Comparison of ENCODE assay signal across 8 cellular contexts in the genomic region with DNA sequence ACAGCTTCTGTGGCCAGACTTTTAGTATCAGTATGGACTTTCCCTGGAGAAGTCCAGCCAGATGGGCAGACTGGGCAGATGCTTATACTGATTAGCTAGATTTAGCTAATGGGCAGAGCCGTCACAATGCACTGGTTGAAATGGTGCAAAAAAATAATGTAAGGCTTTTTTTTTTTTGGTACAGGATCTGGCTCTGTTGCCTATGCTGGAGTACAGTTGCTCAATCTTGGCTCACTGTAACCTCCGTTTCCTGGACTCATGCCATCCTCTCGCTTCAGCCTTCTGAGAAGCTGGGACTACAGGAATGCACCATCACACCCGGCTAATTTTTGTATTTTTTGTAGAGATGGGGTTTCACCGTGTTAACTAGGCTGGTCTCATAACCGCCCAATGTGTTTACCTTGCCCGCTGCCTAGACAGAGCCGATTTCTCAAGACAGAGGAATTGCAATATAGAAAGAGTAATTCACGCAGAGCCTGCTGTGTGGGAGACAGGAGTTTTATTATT. TPM values are rescaled to one million over a fixed set of nuclear protein-coding genes. Genes with fewer than 3 reads are reported as not detected.
A peak's percentile ranks its signal among the peaks of the same experiment; 100 is the strongest.
DNase-seq lines count a peak whose midpoint lies in the region; ATAC-seq and TF ChIP-seq lines count a peak whose summit lies in the region.

No MANE protein-coding gene starts in this region.

- H2BK5ac ChIP-seq in H9 (ENCODE audit: insufficient read length, low read length) = no peak overlapping the region

- TF ChIP-seq CTCF in H9 (conservative IDR thresholded peaks at IDR 0.05) = no peak

- H3K18ac ChIP-seq in H9 (ENCODE audit: insufficient read length, low read depth, low read length) = no peak overlapping the region

- no peak overlapping the region for H4K91ac ChIP-seq in H9 (ENCODE audit: insufficient read length, low read depth, low read length)

- no peaks in the 10 kb centered on the region; the same call in 1 of the 2 replicates for H3K4me1 ChIP-seq in H9 (ENCODE audit: insufficient read depth, low read length)
- peaks cover 4 to 21% (median 11%) of the 10 kb centered on the region in 3 donors for H3K4me1 ChIP-seq in skeletal muscle tissue (ENCODE audit: control insufficient read depth in 3 of 3, insufficient read depth in 3 of 3, low read length in 3 of 3)

- no peak overlapping the region for H3T11ph ChIP-seq in H9 (ENCODE audit: low read length)

- H4K5ac ChIP-seq in H9 (ENCODE audit: insufficient read length, low read depth, low read length) = no peak overlapping the region

- WGBS in H9 (ENCODE audit: extremely low coverage, insufficient read length, low lambda C conversion rate) = no CpG with 5 or more reads among the region's 9 CpGs

- no peak overlapping the region for H3K9ac ChIP-seq in H9 (ENCODE audit: extremely low read depth, insufficient read length, low read length)
- peak overlapping the region in 1 of 3 donors; percentile 1 for H3K9ac ChIP-seq in skeletal muscle tissue (ENCODE audit: low read depth in 1 of 3, low read length in 3 of 3)

- peak overlapping the region in 1 of 3 experiments; percentile 67; a peak in 2 of 7 replicates for H3K27ac Mint-ChIP-seq in H9
- H3K27ac Mint-ChIP-seq in T-helper 17 cell = peak overlapping the region; percentile 34

- H2BK15ac ChIP-seq in H9 (ENCODE audit: low read depth, low read length) = no peak overlapping the region

- no peak overlapping the region for H2AK5ac ChIP-seq in H9 (ENCODE audit: insufficient read length, low read length)

- H3K27me3 Mint-ChIP-seq in H9 (ENCODE audit: low read depth) = no peaks in the 10 kb centered on the region
- no peaks in the 10 kb centered on the region for H3K27me3 Mint-ChIP-seq in T-helper 17 cell
- no peaks in the 10 kb centered on the region for H3K27me3 Mint-ChIP-seq in activated T-cell treated with anti-CD3 and anti-CD28 coated beads, Interleukin-2, amount 50 U/mL, for 4 hours (ENCODE audit: low read depth)

- H3K36me3 Mint-ChIP-seq in H9 (ENCODE audit: insufficient read depth in 1 of 3, low read depth in 3 of 3) (no peaks in the 10 kb centered on the region), T-helper 17 cell (ENCODE audit: low read depth) (no peaks in the 10 kb centered on the region)
- H3K36me3 Mint-ChIP-seq in activated T-cell treated with anti-CD3 and anti-CD28 coated beads, Interleukin-2, amount 50 U/mL, for 4 hours (ENCODE audit: insufficient read depth) = no peaks in the 10 kb centered on the region

- no peak overlapping the region for H4K8ac ChIP-seq in H9 (replicated peaks; ENCODE audit: insufficient read length, low read depth, low read length)

- no peaks in the 10 kb centered on the region for H3K9me3 ChIP-seq in H9 (ENCODE audit: control insufficient read depth, low read depth, low read length)
- H3K9me3 ChIP-seq in T-helper 17 cell (ENCODE audit: control insufficient read depth, low read length, poor library complexity, severe bottlenecking) = no peaks in the 10 kb centered on the region
- no peaks in the 10 kb centered on the region for H3K9me3 ChIP-seq in skeletal muscle tissue (ENCODE audit: control insufficient read depth in 3 of 3, low read length in 3 of 3)

- H3K4me1 Mint-ChIP-seq in H9 (peaks cover 28 to 37% of the 10 kb centered on the region in 2 experiments), T-helper 17 cell (peaks cover 10% of the 10 kb centered on the region)
- peaks cover 12% of the 10 kb centered on the region for H3K4me1 Mint-ChIP-seq in activated T-cell treated with anti-CD3 and anti-CD28 coated beads, Interleukin-2, amount 50 U/mL, for 4 hours (ENCODE audit: low read depth)

- H3K27ac ChIP-seq in H9 (ENCODE audit: insufficient read length, low read depth, low read length) (no peak overlapping the region), skeletal muscle tissue (ENCODE audit: low read depth, low read length) (peak overlapping the region; percentile 56)

- no peak overlapping the region for H3K14ac ChIP-seq in H9 (ENCODE audit: insufficient read depth, low read length)

- no peak overlapping the region for H2BK20ac ChIP-seq in H9 (ENCODE audit: low read depth, low read length, poor library complexity, severe bottlenecking)

- intact Hi-C loops in head of caudate nucleus (cut with DNase I) = no loop called here

- H3K4ac ChIP-seq in H9 (ENCODE audit: low read depth, low read length) = no peak overlapping the region

- H2BK120ac ChIP-seq in H9 (ENCODE audit: low read depth, low read length, poor library complexity, severe bottlenecking) = no peak overlapping the region

- no peaks in the 10 kb centered on the region for H4K20me1 ChIP-seq in H9 (ENCODE audit: control insufficient read depth, insufficient read depth, insufficient read length)

- H3K4me2 ChIP-seq in H9 (ENCODE audit: insufficient read depth, insufficient read length, low read length) = no peak overlapping the region

- H3K23me2 ChIP-seq in H9 (ENCODE audit: insufficient read length, low read depth, low read length, poor library complexity, severe bottlenecking) = no peaks in the 10 kb centered on the region

- no peak overlapping the region for H2BK12ac ChIP-seq in H9 (ENCODE audit: insufficient read length, low read depth, low read length)

- H3K56ac ChIP-seq in H9 (ENCODE audit: insufficient read length, low read depth, low read length) = no peak overlapping the region

- H3K4me3 Mint-ChIP-seq in H9 (no peak overlapping the region), T-helper 17 cell (no peak overlapping the region)
- H3K4me3 Mint-ChIP-seq in activated T-cell treated with anti-CD3 and anti-CD28 coated beads, Interleukin-2, amount 50 U/mL, for 4 hours = no peak overlapping the region

- no peaks in the 10 kb centered on the region for H3K36me3 ChIP-seq in skeletal muscle tissue (ENCODE audit: control insufficient read depth in 3 of 3, insufficient read depth in 3 of 3, low read length in 3 of 3)

- H3K79me2 ChIP-seq in H9 (ENCODE audit: insufficient read depth, low read length) = no peaks in the 10 kb centered on the region

- H3K79me1 ChIP-seq in H9 (ENCODE audit: insufficient read depth, low read depth, low read length, poor library complexity, severe bottlenecking) = no peaks in the 10 kb centered on the region

- H3K4me3 ChIP-seq in skeletal muscle tissue (ENCODE audit: low read length in 3 of 3) = peak overlapping the region in 2 of 3 donors; percentile 14 to 40

- no peak for ATAC-seq in T-helper 17 cell
- no peak for ATAC-seq in activated T-cell treated with anti-CD3 and anti-CD28 coated beads, Interleukin-2, amount 50 U/mL, for 4 hours
- no peak for ATAC-seq in HG03108 (IDR thresholded peaks at IDR 0.05; ENCODE audit: unreplicated experiment)

- DNase-seq in H9 (no peak), T-helper 17 cell (no peak), head of caudate nucleus (peak in 22 of 42 donors; percentile 9 to 61 (median 31)), DMS53 (lab: John Stamatoyannopoulos, UW) (no peak)
- DNase-seq in activated T-cell treated with anti-CD3 and anti-CD28 coated beads, Interleukin-2, amount 50 U/mL, for 4 hours = no peak
- no peak for DNase-seq in activated CD4-positive, CD25-positive, alpha-beta regulatory T cell treated with anti-CD3 and anti-CD28 coated beads, Interleukin-2, amount 50 U/mL, for 72 hours

- no peak overlapping the region for H3K23ac ChIP-seq in H9 (ENCODE audit: insufficient read length, low read depth, low read length)

- H3K9me3 Mint-ChIP-seq in H9 = no peaks in the 10 kb centered on the region
- no peaks in the 10 kb centered on the region for H3K9me3 Mint-ChIP-seq in activated T-cell treated with anti-CD3 and anti-CD28 coated beads, Interleukin-2, amount 50 U/mL, for 4 hours

- H3K27me3 ChIP-seq in H9 (ENCODE audit: insufficient read depth, low read length) (no peaks in the 10 kb centered on the region), skeletal muscle tissue (ENCODE audit: control insufficient read depth in 3 of 3, insufficient read depth in 3 of 3, low read length in 3 of 3) (no peaks in the 10 kb centered on the region)

- peak overlapping the region; percentile 23 for H2AFZ ChIP-seq in H9 (ENCODE audit: low read length)

RNA-seq across cellular contexts. Expression of a gene that starts 16.4 kb away (rescaled TPM):
- total RNA-seq in H9 (2021) = 73.1 and 73.8 TPM in 2 replicates
- 1 to 10 TPM; 1.3 to 3.7 TPM for total RNA-seq in T-helper 17 cell
- total RNA-seq in skeletal muscle tissue = 12.0 TPM
- total RNA-seq in activated T-cell treated with anti-CD3 and anti-CD28 coated beads, Interleukin-2, amount 50 U/mL, for 4 hours = 1 to 10 TPM; 7.3 to 8.3 (median 7.4) TPM

RNA-seq across cellular contexts. Expression of a gene that starts 35.6 kb away (rescaled TPM):
- total RNA-seq in H9 (2021) (49.8 and 56.8 TPM in 2 replicates), T-helper 17 cell (100 to 1,000 TPM; 448 to 472 TPM), skeletal muscle tissue (5.7 TPM)
- total RNA-seq in activated T-cell treated with anti-CD3 and anti-CD28 coated beads, Interleukin-2, amount 50 U/mL, for 4 hours = 10 to 100 TPM; 24.4 to 29.4 (median 26.8) TPM

RNA-seq across cellular contexts. Expression of a gene that starts 42.7 kb away (rescaled TPM):
- total RNA-seq in H9 (2021) (257 and 264 TPM in 2 replicates), T-helper 17 cell (100 to 1,000 TPM; 195 to 196 TPM), skeletal muscle tissue (73.1 TPM)
- total RNA-seq in activated T-cell treated with anti-CD3 and anti-CD28 coated beads, Interleukin-2, amount 50 U/mL, for 4 hours = 10 to 100 TPM; 76.6 to 84.5 (median 79.2) TPM

RNA-seq across cellular contexts. Expression of a gene that starts 44.7 kb away (rescaled TPM):
- total RNA-seq in H9 (2021) (111 and 121 TPM in 2 replicates), T-helper 17 cell (10 to 100 TPM; 82.3 to 83.9 TPM), skeletal muscle tissue (1.6 TPM)
- total RNA-seq in activated T-cell treated with anti-CD3 and anti-CD28 coated beads, Interleukin-2, amount 50 U/mL, for 4 hours = 10 to 100 TPM; 18.6 to 23.4 (median 20.2) TPM

RNA-seq across cellular contexts. Expression of a gene that starts 52.4 kb away (rescaled TPM):
- total RNA-seq in H9 (2021) (80.2 and 80.4 TPM in 2 replicates), T-helper 17 cell (10 to 100 TPM; 34.5 to 49.0 TPM), skeletal muscle tissue (15.1 TPM)
- total RNA-seq in activated T-cell treated with anti-CD3 and anti-CD28 coated beads, Interleukin-2, amount 50 U/mL, for 4 hours = 10 to 100 TPM; 73.6 to 88.5 (median 81.5) TPM

Comparison
In these comparisons a context has a peak if more than half of its experiments do, and no peak if none do; other contexts are left out.
1. DNase-seq: peak in head of caudate nucleus (22 of 42); none in H9 (single experiment), T-helper 17 cell (0 of 3), activated T-cell treated with anti-CD3 and anti-CD28 coated beads, Interleukin-2, amount 50 U/mL, for 4 hours (single experiment), activated CD4-positive, CD25-positive, alpha-beta regulatory T cell treated with anti-CD3 and anti-CD28 coated beads, Interleukin-2, amount 50 U/mL, for 72 hours (single experiment) and DMS53 (single experiment).